14 cellular contexts compared by ENCODE assay signal in the genomic region with DNA sequence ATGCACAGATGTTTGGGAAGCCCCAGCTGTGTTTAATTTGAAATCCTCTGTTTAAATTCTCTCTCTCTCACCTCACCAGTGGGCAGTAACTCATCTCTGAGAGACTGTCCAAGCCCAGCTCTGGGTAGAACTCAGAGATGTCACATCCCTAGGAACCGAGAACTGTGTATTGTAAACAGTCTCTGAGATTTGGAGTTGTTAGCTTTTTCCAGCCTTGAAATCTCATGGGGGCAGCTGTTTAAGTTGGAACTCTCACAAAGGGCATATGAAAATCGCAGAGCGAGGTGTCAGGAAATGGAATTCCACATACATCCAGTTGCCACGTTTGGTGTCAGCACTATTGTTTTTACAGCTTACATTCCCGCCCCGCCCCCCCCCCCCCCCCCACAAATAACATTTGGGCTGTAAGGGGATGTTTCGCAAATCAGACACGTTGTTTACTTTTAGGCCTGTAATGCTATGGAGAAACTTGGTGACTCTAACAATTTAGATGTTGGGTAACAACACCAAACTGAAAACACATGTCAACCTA. TPM values are rescaled to one million over a fixed set of nuclear protein-coding genes. Genes with fewer than 3 reads are reported as not detected.
DNase-seq lines count a peak whose midpoint lies in the region; ATAC-seq and TF ChIP-seq lines count a peak whose summit lies in the region.
"Had no signal": no experiment of that assay in that cellular context is flagged by ENCODE, and none has a peak within 500 bp of the region (broad histone marks: within the 10 kb centered on the region; RNA-seq: fewer than 3 reads in every experiment).

No MANE protein-coding gene starts in this region.

- TF ChIP-seq POLR2A in Peyer's patch (IDR thresholded peaks at IDR 0.05) (no peak), thyroid gland (IDR thresholded peaks at IDR 0.05) (no peak)

- H3K27ac Mint-ChIP-seq in CD14-positive monocyte: peak overlapping the region in 3 of 7 donors; percentile 57 to 83 (median 60)
- no peak overlapping the region for H3K27ac Mint-ChIP-seq in activated CD8-positive, alpha-beta memory T cell treated with anti-CD3 and anti-CD28 coated beads, Interleukin-2, amount 10 ng/mL, durations not matched to agents 7 days and 5 days

- no peak overlapping the region for H3K4me2 ChIP-seq in parathyroid adenoma (ENCODE audit: low read length)

- peaks cover 2% of the 10 kb centered on the region for H3K4me1 Mint-ChIP-seq in CD14-positive monocyte
- no peaks in the 10 kb centered on the region for H3K4me1 Mint-ChIP-seq in activated CD8-positive, alpha-beta memory T cell treated with anti-CD3 and anti-CD28 coated beads, Interleukin-2, amount 10 ng/mL, durations not matched to agents 7 days and 5 days

- peaks cover 0 to 54% (median 0%) of the 10 kb centered on the region in 3 donors for H3K36me3 ChIP-seq in Peyer's patch
- no peaks in the 10 kb centered on the region for H3K36me3 ChIP-seq in parathyroid adenoma (ENCODE audit: control insufficient read depth, insufficient read depth, low read length)
- peaks cover 7 to 14% of the 10 kb centered on the region in 2 donors for H3K36me3 ChIP-seq in thyroid gland

- CTCF ChIA-PET in activated CD8-positive, alpha-beta memory T cell treated with anti-CD3 and anti-CD28 coated beads, Interleukin-2, amount 10 ng/mL, durations not matched to agents 7 days and 5 days (lab: Charles Lee): interaction anchor here (0.9 to 1.2 kb wide), 3 partner anchors 10 to 297 kb away, joined by 3 to 4 read pairs (median 4); a partner anchor contains a TSS

- H3K4me3 Mint-ChIP-seq in CD14-positive monocyte: no peak overlapping the region
- no peak overlapping the region for H3K4me3 Mint-ChIP-seq in activated CD8-positive, alpha-beta memory T cell treated with anti-CD3 and anti-CD28 coated beads, Interleukin-2, amount 10 ng/mL, durations not matched to agents 7 days and 5 days
- H3K4me3 Mint-ChIP-seq: H9 had no signal

- H3K9me3 ChIP-seq in Peyer's patch (no peaks in the 10 kb centered on the region), parathyroid adenoma (ENCODE audit: control insufficient read depth, low read length) (no peaks in the 10 kb centered on the region), thyroid gland (no peaks in the 10 kb centered on the region)

- H3K9me3 Mint-ChIP-seq in CD14-positive monocyte: no peaks in the 10 kb centered on the region
- H3K9me3 Mint-ChIP-seq in activated CD8-positive, alpha-beta memory T cell treated with anti-CD3 and anti-CD28 coated beads, Interleukin-2, amount 10 ng/mL, durations not matched to agents 7 days and 5 days (ENCODE audit: low read depth): no peaks in the 10 kb centered on the region
- H3K9me3 Mint-ChIP-seq: H9 had no signal

- no peak for TF ChIP-seq CTCF in AG10803 (conservative IDR thresholded peaks at IDR 0.05; ENCODE audit: low read length)
- no peak for TF ChIP-seq CTCF in Peyer's patch (IDR thresholded peaks at IDR 0.05)
- no peak for TF ChIP-seq CTCF in fibroblast of mammary gland (conservative IDR thresholded peaks at IDR 0.05; ENCODE audit: control insufficient read depth, insufficient read depth, low read depth, low read length)
- no peak for TF ChIP-seq CTCF in parathyroid adenoma (IDR thresholded peaks at IDR 0.05)
- TF ChIP-seq CTCF in CD14-positive monocyte (IDR thresholded peaks at IDR 0.05): no peak
- no peak for TF ChIP-seq CTCF in thyroid gland (IDR thresholded peaks at IDR 0.05)

- intact Hi-C loops in CD14-positive monocyte (cut with micrococcal nuclease): no loop called here
- intact Hi-C loops in thyroid gland (cut with DNase I): no loop called here

- H3K36me3 Mint-ChIP-seq in CD14-positive monocyte: peaks cover 72 to 91% of the 10 kb centered on the region in 2 donors
- peaks cover 4% of the 10 kb centered on the region for H3K36me3 Mint-ChIP-seq in activated CD8-positive, alpha-beta memory T cell treated with anti-CD3 and anti-CD28 coated beads, Interleukin-2, amount 10 ng/mL, durations not matched to agents 7 days and 5 days

- DNase-seq in AG10803 (ENCODE audit: low read depth): peak; percentile 95
- no peak for DNase-seq in Peyer's patch
- DNase-seq in fibroblast of mammary gland (ENCODE audit: low read depth): peak; percentile 89
- no peak for DNase-seq in CD14-positive monocyte (ENCODE audit: low spot score)
- no peak for DNase-seq in thyroid gland
- no peak for DNase-seq in activated CD8-positive, alpha-beta memory T cell treated with anti-CD3 and anti-CD28 coated beads, Interleukin-2, amount 10 ng/mL, durations not matched to agents 7 days and 5 days
- DNase-seq: activated CD4-positive, alpha-beta T cell treated with anti-CD3 and anti-CD28 coated beads, Interleukin-2, amount 50 U/mL, for 48 hours; activated naive CD4-positive, alpha-beta T cell; H9; KBM-7; NCI-H2107 had no signal

- H2AFZ ChIP-seq in parathyroid adenoma: no peak overlapping the region

- H3K4me3 ChIP-seq in AG10803 (ENCODE audit: low read length): no peak overlapping the region
- H3K4me3 ChIP-seq in Peyer's patch: no peak overlapping the region
- no peak overlapping the region for H3K4me3 ChIP-seq in fibroblast of mammary gland (ENCODE audit: control insufficient read depth, low read depth, low read length)
- no peak overlapping the region for H3K4me3 ChIP-seq in parathyroid adenoma (ENCODE audit: low read depth, low read length)
- no peak overlapping the region for H3K4me3 ChIP-seq in thyroid gland (replicated peaks in 1 of 3)
- H3K4me3 ChIP-seq: skin epidermis had no signal

- H3K27me3 ChIP-seq in Peyer's patch: no peaks in the 10 kb centered on the region
- no peaks in the 10 kb centered on the region for H3K27me3 ChIP-seq in parathyroid adenoma (ENCODE audit: control insufficient read depth, insufficient read depth, low read length)
- no peaks in the 10 kb centered on the region for H3K27me3 ChIP-seq in thyroid gland

- H3K4me1 ChIP-seq in Peyer's patch (no peaks in the 10 kb centered on the region), parathyroid adenoma (peaks cover 13% of the 10 kb centered on the region), thyroid gland (no peaks in the 10 kb centered on the region)

- no peak for ATAC-seq in HG02678 (IDR thresholded peaks at IDR 0.05; ENCODE audit: unreplicated experiment)
- no peak for ATAC-seq in activated CD8-positive, alpha-beta memory T cell treated with anti-CD3 and anti-CD28 coated beads, Interleukin-2, amount 10 ng/mL, durations not matched to agents 7 days and 5 days

- no peaks in the 10 kb centered on the region for H3K79me2 ChIP-seq in parathyroid adenoma

- H3K27me3 Mint-ChIP-seq in CD14-positive monocyte (ENCODE audit: low read depth in 3 of 3): peaks cover 0 to 4% (median 2%) of the 10 kb centered on the region in 3 donors
- no peaks in the 10 kb centered on the region for H3K27me3 Mint-ChIP-seq in activated CD8-positive, alpha-beta memory T cell treated with anti-CD3 and anti-CD28 coated beads, Interleukin-2, amount 10 ng/mL, durations not matched to agents 7 days and 5 days

- H3K27ac ChIP-seq in Peyer's patch (peak overlapping the region in 3 of 4 donors; percentile 3 to 51 (median 3)), parathyroid adenoma (peak overlapping the region; percentile 63), thyroid gland (no peak overlapping the region)

- 64 to 70% methylated on average over 8 of the region's 8 CpGs for WGBS in thyroid gland, 2 donors

- H3K9ac ChIP-seq in parathyroid adenoma: no peak overlapping the region

RNA-seq across cellular contexts. Expression of a gene that starts 34.3 kb away (rescaled TPM):
- total RNA-seq in Peyer's patch (10 to 100 TPM; 35.2 to 71.8 (median 45.2) TPM), thyroid gland (10 to 100 TPM; 64.9 to 74.3 (median 68.8) TPM)
- polyA plus RNA-seq in CD14-positive monocyte: 10 to 100 TPM; 48.8 to 51.4 TPM
- total RNA-seq in activated CD8-positive, alpha-beta memory T cell treated with anti-CD3 and anti-CD28 coated beads, Interleukin-2, amount 10 ng/mL, durations not matched to agents 7 days and 5 days: 10 to 100 TPM; 43.4 to 47.7 TPM

Comparison
In these comparisons a context has a peak if more than half of its experiments do, and no peak if none do; other contexts are left out.
1. DNase-seq: peak in AG10803 (single experiment) and fibroblast of mammary gland (single experiment); none in Peyer's patch (0 of 3), CD14-positive monocyte (single experiment), thyroid gland (0 of 2) and activated CD8-positive, alpha-beta memory T cell treated with anti-CD3 and anti-CD28 coated beads, Interleukin-2, amount 10 ng/mL, durations not matched to agents 7 days and 5 days (single experiment).
2. H3K27ac ChIP-seq: peak in Peyer's patch (3 of 4) and parathyroid adenoma (single experiment); none in thyroid gland (0 of 3).